Comparison of ENCODE assay signal across 20 cellular contexts in genomic region chr13:47672245-47672975, GRCh38.
DNase-seq lines count a peak whose midpoint lies in the region; ATAC-seq and TF ChIP-seq lines count a peak whose summit lies in the region.
"Had no signal": no experiment of that assay in that cellular context is flagged by ENCODE, and none has a peak within 500 bp of the region (broad histone marks: within the 10 kb centered on the region; RNA-seq: fewer than 3 reads in every experiment).

No MANE protein-coding gene starts in this region.

- H3K4me1 Mint-ChIP-seq in activated T-helper 2 cell treated with anti-CD3 and anti-CD28 coated beads, Interferon-gamma antibody, Interleukin-2, Interleukin-4, amounts not matched to agents 10 μg/mL and 5 μg/mL and 100 μg/mL, durations not matched to agents 14 hours and 24 hours and 36 hours (ENCODE audit: low read depth): no peaks in the 10 kb centered on the region
- H3K4me1 Mint-ChIP-seq: CD8-positive, alpha-beta memory T cell had no signal

- no peaks in the 10 kb centered on the region for H3K79me2 ChIP-seq in osteoblast (ENCODE audit: insufficient read depth, low read length)
- H3K79me2 ChIP-seq: parathyroid adenoma had no signal

- H3K27me3 ChIP-seq in AG04450 (ENCODE audit: control insufficient read depth, insufficient read depth, low read length) (no peaks in the 10 kb centered on the region), osteoblast (ENCODE audit: insufficient read depth, low read length) (no peaks in the 10 kb centered on the region)

- H3K4me3 Mint-ChIP-seq in activated T-helper 2 cell treated with anti-CD3 and anti-CD28 coated beads, Interferon-gamma antibody, Interleukin-2, Interleukin-4, amounts not matched to agents 10 μg/mL and 5 μg/mL and 100 μg/mL, durations not matched to agents 14 hours and 24 hours and 36 hours (ENCODE audit: low read depth): no peak overlapping the region
- H3K4me3 Mint-ChIP-seq: CD8-positive, alpha-beta memory T cell had no signal

- H3K36me3 Mint-ChIP-seq in activated T-helper 2 cell treated with anti-CD3 and anti-CD28 coated beads, Interferon-gamma antibody, Interleukin-2, Interleukin-4, amounts not matched to agents 10 μg/mL and 5 μg/mL and 100 μg/mL, durations not matched to agents 14 hours and 24 hours and 36 hours (ENCODE audit: low read depth): no peaks in the 10 kb centered on the region
- H3K36me3 Mint-ChIP-seq: CD8-positive, alpha-beta memory T cell had no signal

- H3K36me3 ChIP-seq in osteoblast (ENCODE audit: insufficient read depth, low read length): no peaks in the 10 kb centered on the region

- H3K9me3 Mint-ChIP-seq in activated T-helper 2 cell treated with anti-CD3 and anti-CD28 coated beads, Interferon-gamma antibody, Interleukin-2, Interleukin-4, amounts not matched to agents 10 μg/mL and 5 μg/mL and 100 μg/mL, durations not matched to agents 14 hours and 24 hours and 36 hours: peaks cover 5% of the 10 kb centered on the region

- H3K4me2 ChIP-seq in osteoblast (ENCODE audit: insufficient read depth, low read length): no peak overlapping the region
- H3K4me2 ChIP-seq: A549 had no signal

- no peak overlapping the region for H3K27ac Mint-ChIP-seq in activated T-helper 2 cell treated with anti-CD3 and anti-CD28 coated beads, Interferon-gamma antibody, Interleukin-2, Interleukin-4, amounts not matched to agents 10 μg/mL and 5 μg/mL and 100 μg/mL, durations not matched to agents 14 hours and 24 hours and 36 hours
- H3K27ac Mint-ChIP-seq: CD8-positive, alpha-beta memory T cell had no signal

- no peak for DNase-seq in AG04450 (ENCODE audit: low read depth, low spot score)
- peak; percentile 39 for DNase-seq in NOMO-1 treated with dmso at 0.1 percent for 144 hours (lab: John Stamatoyannopoulos, UW; ENCODE audit: unreplicated experiment)
- DNase-seq in fibroblast of pulmonary artery (ENCODE audit: low read depth): peak; percentile 59
- no peak for DNase-seq in osteoblast (ENCODE audit: insufficient read length, low spot score, missing footprints)
- no peak for DNase-seq in activated T-helper 2 cell treated with anti-CD3 and anti-CD28 coated beads, Interferon-gamma antibody, Interleukin-2, Interleukin-4, amounts not matched to agents 10 μg/mL and 5 μg/mL and 100 μg/mL, durations not matched to agents 14 hours and 24 hours and 36 hours (ENCODE audit: low spot score)
- DNase-seq in HPDE6-E6E7 (ENCODE audit: extremely low spot score): no peak
- DNase-seq: activated CD4-positive, CD25-positive, alpha-beta regulatory T cell treated with anti-CD3 and anti-CD28 coated beads, Interleukin-2, amount 50 U/mL, for 72 hours; CD8-positive, alpha-beta memory T cell; central memory CD4-positive, alpha-beta T cell; glutamatergic neuron; Kasumi-1; kidney; NCI-H1694; NCI-H526; stimulated activated CD4-positive, alpha-beta T cell treated with anti-CD3 and anti-CD28 coated beads, Interleukin-15, amount 100 ng/mL, for 24 hours had no signal

- H2AFZ ChIP-seq in osteoblast (ENCODE audit: low read length): peak overlapping the region; percentile 39
- H2AFZ ChIP-seq: parathyroid adenoma had no signal

- intact Hi-C loops in activated T-helper 2 cell treated with anti-CD3 and anti-CD28 coated beads, Interferon-gamma antibody, Interleukin-2, Interleukin-4, amounts not matched to agents 10 μg/mL and 5 μg/mL and 100 μg/mL, durations not matched to agents 14 hours and 24 hours and 36 hours (cut with micrococcal nuclease): no loop called here

- H3K27ac ChIP-seq in AG04450 (ENCODE audit: low read depth, low read length): peak overlapping the region; percentile 40
- peak overlapping the region; percentile 69 for H3K27ac ChIP-seq in osteoblast (ENCODE audit: low read depth, low read length)
- H3K27ac ChIP-seq: A549, parathyroid adenoma, RWPE1 had no signal

- CTCF ChIA-PET in AG04450 (lab: Charles Lee): no interaction called here

- ATAC-seq in HG03097 (IDR thresholded peaks at IDR 0.05; ENCODE audit: low FRiP score, unreplicated experiment): no peak
- ATAC-seq in HG02642 (IDR thresholded peaks at IDR 0.05; ENCODE audit: poor library complexity, unreplicated experiment): no peak
- ATAC-seq: A549 had no signal

- no peaks in the 10 kb centered on the region for H3K9me3 ChIP-seq in AG04450 (ENCODE audit: control insufficient read depth, insufficient read depth, low read length)
- H3K9me3 ChIP-seq in osteoblast (ENCODE audit: low read depth, low read length): no peaks in the 10 kb centered on the region
- H3K9me3 ChIP-seq: A549 had no signal

- no peaks in the 10 kb centered on the region for H4K20me1 ChIP-seq in osteoblast (ENCODE audit: insufficient read depth, low read length)

- TF ChIP-seq CTCF in AG04450 (IDR thresholded peaks at IDR 0.05; ENCODE audit: low read depth, low read length): no peak
- no peak for TF ChIP-seq CTCF in fibroblast of pulmonary artery (IDR thresholded peaks at IDR 0.05; ENCODE audit: low read length, missing control alignments)
- TF ChIP-seq CTCF in osteoblast (IDR thresholded peaks at IDR 0.05; ENCODE audit: extremely low read depth, low read depth, low read length): no peak

- H3K27me3 Mint-ChIP-seq in activated T-helper 2 cell treated with anti-CD3 and anti-CD28 coated beads, Interferon-gamma antibody, Interleukin-2, Interleukin-4, amounts not matched to agents 10 μg/mL and 5 μg/mL and 100 μg/mL, durations not matched to agents 14 hours and 24 hours and 36 hours (ENCODE audit: low read depth): no peaks in the 10 kb centered on the region
- H3K27me3 Mint-ChIP-seq: CD8-positive, alpha-beta memory T cell had no signal

- no peak overlapping the region for H3K4me3 ChIP-seq in AG04450 (ENCODE audit: low read depth, low read length)
- H3K4me3 ChIP-seq in fibroblast of pulmonary artery (replicated peaks; ENCODE audit: low read depth, low read length): no peak overlapping the region
- no peak overlapping the region for H3K4me3 ChIP-seq in osteoblast (ENCODE audit: insufficient read depth, low read length)
- H3K4me3 ChIP-seq: A549 had no signal

- peaks cover 6% of the 10 kb centered on the region for H3K4me1 ChIP-seq in osteoblast (ENCODE audit: insufficient read depth, low read length)
- H3K4me1 ChIP-seq: A549, parathyroid adenoma had no signal

- POLR2A ChIA-PET in AG04450 (lab: Yijun Ruan, JAX): no interaction called here

Comparison
In these comparisons a context has a peak if more than half of its experiments do, and no peak if none do; other contexts are left out.
1. DNase-seq: peak in NOMO-1 treated with dmso at 0.1 percent for 144 hours (single experiment) and fibroblast of pulmonary artery (single experiment); none in AG04450 (single experiment), osteoblast (single experiment), activated T-helper 2 cell treated with anti-CD3 and anti-CD28 coated beads, Interferon-gamma antibody, Interleukin-2, Interleukin-4, amounts not matched to agents 10 μg/mL and 5 μg/mL and 100 μg/mL, durations not matched to agents 14 hours and 24 hours and 36 hours (single experiment) and HPDE6-E6E7 (single experiment).